ENCODE assay signal across 22 cellular contexts in the genomic region with DNA sequence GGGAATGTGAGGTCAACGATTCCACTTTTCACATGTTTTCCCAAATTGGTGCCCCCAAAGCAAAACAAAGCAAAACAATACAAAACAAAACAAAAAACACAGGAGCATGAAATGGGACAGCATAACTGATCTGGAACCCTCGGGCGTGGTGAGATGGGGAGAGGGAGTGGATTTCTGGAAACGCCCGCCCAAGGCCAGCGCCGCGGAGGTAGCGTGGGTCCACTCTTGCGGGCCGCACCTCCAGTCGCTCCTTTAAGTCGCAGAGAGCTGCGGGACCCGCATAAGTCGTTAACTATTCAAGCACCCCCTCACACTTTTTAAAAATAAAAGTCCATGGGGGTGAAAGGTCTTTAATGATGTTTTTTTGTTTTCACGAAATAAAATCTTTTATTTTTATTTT. TPM values are rescaled to one million over a fixed set of nuclear protein-coding genes. Genes with fewer than 3 reads are reported as not detected.
"Had no signal": no experiment of that assay in that cellular context is flagged by ENCODE, and none has a peak within 500 bp of the region (broad histone marks: within the 10 kb centered on the region; RNA-seq: fewer than 3 reads in every experiment).

No MANE protein-coding gene starts in this region.

- ATAC-seq: activated T-cell treated with anti-CD3 and anti-CD28 coated beads, Interleukin-2, amount 50 U/mL, for 4 hours; body of pancreas; left cardiac atrium; natural killer cell; stimulated activated naive CD8-positive, alpha-beta T cell treated with anti-CD3 and anti-CD28 coated beads, Interleukin-15, Interleukin-2, amounts not matched to agents 100 U/mL and 50 U/mL, for 24 hours had no signal

- H2AFZ ChIP-seq: hepatocyte had no signal

- H3K27ac ChIP-seq: body of pancreas, epithelial cell of prostate, hepatocyte, SK-N-MC, spleen, suprapubic skin, transverse colon, vagina had no signal

- H3K4me3 Mint-ChIP-seq: activated CD4-positive, alpha-beta memory T cell treated with anti-CD3 and anti-CD28 coated beads for 36 hours; activated naive CD4-positive, alpha-beta T cell treated with anti-CD3 and anti-CD28 coated beads, Interleukin-2, amount 50 U/mL, for 24 hours; activated T-cell treated with anti-CD3 and anti-CD28 coated beads, Interleukin-2, amount 50 U/mL, for 4 hours; natural killer cell had no signal

- H3K36me3 ChIP-seq: spleen, suprapubic skin, transverse colon, vagina had no signal

- H3K79me2 ChIP-seq: hepatocyte had no signal

- FAIRE-seq: islet of Langerhans had no signal

- H3K4me1 Mint-ChIP-seq: natural killer cell had no signal

- DNase-seq: activated CD4-positive, alpha-beta memory T cell treated with anti-CD3 and anti-CD28 coated beads for 36 hours; activated CD4-positive, CD25-positive, alpha-beta regulatory T cell treated with anti-CD3 and anti-CD28 coated beads, Interleukin-2, amount 50 U/mL, for 72 hours; activated effector memory CD4-positive, alpha-beta T cell treated with Interleukin-2 at 50 U/mL for 16 hours; activated T-cell treated with anti-CD3 and anti-CD28 coated beads, Interleukin-2, amount 50 U/mL, for 4 hours; amniotic stem cell; body of pancreas; foreskin fibroblast; left cardiac atrium; natural killer cell; nucleus accumbens; spleen; stimulated activated CD8-positive, alpha-beta memory T cell treated with anti-CD3 and anti-CD28 coated beads, Interleukin-4, amount 100 ng/mL, for 48 hours; stimulated activated naive CD8-positive, alpha-beta T cell treated with anti-CD3 and anti-CD28 coated beads, Interleukin-15, Interleukin-2, amounts not matched to agents 100 U/mL and 50 U/mL, for 24 hours; transverse colon had no signal

- H3K4me3 ChIP-seq: body of pancreas, hepatocyte, SK-N-MC, spleen, suprapubic skin, transverse colon, vagina had no signal

- H3K9me3 Mint-ChIP-seq: activated CD4-positive, alpha-beta memory T cell treated with anti-CD3 and anti-CD28 coated beads for 36 hours; activated T-cell treated with anti-CD3 and anti-CD28 coated beads, Interleukin-2, amount 50 U/mL, for 4 hours had no signal

- H3K27ac Mint-ChIP-seq: activated CD4-positive, alpha-beta memory T cell treated with anti-CD3 and anti-CD28 coated beads for 36 hours; activated naive CD4-positive, alpha-beta T cell treated with anti-CD3 and anti-CD28 coated beads, Interleukin-2, amount 50 U/mL, for 24 hours; natural killer cell had no signal

- H3K9me3 ChIP-seq: body of pancreas, suprapubic skin, transverse colon, vagina had no signal

RNA-seq across cellular contexts. Expression of a gene that starts 4.3 kb away (rescaled TPM):
- total RNA-seq: activated CD4-positive, alpha-beta memory T cell treated with anti-CD3 and anti-CD28 coated beads for 36 hours; activated T-cell treated with anti-CD3 and anti-CD28 coated beads, Interleukin-2, amount 50 U/mL, for 4 hours; body of pancreas; glomerular endothelial cell; natural killer cell had no signal
